Comparison of ENCODE assay signal across 23 cellular contexts in genomic region chr14:100289916-100290606, GRCh38. TPM values are rescaled to one million over a fixed set of nuclear protein-coding genes. Genes with fewer than 3 reads are reported as not detected.
DNase-seq lines count a peak whose midpoint lies in the region; ATAC-seq and TF ChIP-seq lines count a peak whose summit lies in the region.
"Had no signal": no experiment of that assay in that cellular context is flagged by ENCODE, and none has a peak within 500 bp of the region (broad histone marks: within the 10 kb centered on the region; RNA-seq: fewer than 3 reads in every experiment).

No MANE protein-coding gene starts in this region.

- peaks cover 14% of the 10 kb centered on the region for H3K36me3 ChIP-seq in H7 (replicated peaks; ENCODE audit: control insufficient read depth, insufficient read depth, low read length)

- H3K27ac Mint-ChIP-seq in glutamatergic neuron (ENCODE audit: unreplicated experiment) (peak overlapping the region; percentile 55), Calu3 (ENCODE audit: unreplicated experiment) (no peak overlapping the region)
- peak overlapping the region; percentile 68 for H3K27ac Mint-ChIP-seq in stimulated activated memory B cell treated with anti-CD40 and anti-IgM and Interleukin-4, amounts not matched to agents 10 μg/mL and 1 μg/mL and 100 μg/mL, for 72 hours
- H3K27ac Mint-ChIP-seq: activated CD4-positive, alpha-beta memory T cell treated with anti-CD3 and anti-CD28 coated beads for 36 hours; immature natural killer cell; natural killer cell had no signal

- ATAC-seq in stimulated activated memory B cell treated with anti-CD40 and anti-IgM and Interleukin-4, amounts not matched to agents 10 μg/mL and 1 μg/mL and 100 μg/mL, for 72 hours, result no peak
- ATAC-seq: A549; natural killer cell; stimulated activated naive CD8-positive, alpha-beta T cell treated with anti-CD3 and anti-CD28 coated beads, Interleukin-15, Interleukin-2, amounts not matched to agents 100 U/mL and 50 U/mL, for 24 hours had no signal

- DNase-seq in activated T-cell treated with anti-CD3 and anti-CD28 coated beads, Interleukin-2, amount 50 U/mL, for 1 hour, result peak; percentile 10
- DNase-seq in activated T-cell treated with anti-CD3 and anti-CD28 coated beads, Interleukin-2, amount 50 U/mL, for 48 hours, result no peak
- DNase-seq in H7 (peak; percentile 67), glutamatergic neuron (peak; percentile 13), COLO829 (ENCODE audit: low spot score) (no peak), Calu3 (no peak)
- no peak for DNase-seq in stimulated activated CD4-positive, alpha-beta T cell treated with anti-CD3 and anti-CD28 coated beads, Interleukin-4, amount 100 ng/mL, for 1 hour
- DNase-seq: activated CD4-positive, alpha-beta memory T cell treated with anti-CD3 and anti-CD28 coated beads for 36 hours; caudate nucleus; DND-41; GOT3; immature natural killer cell; KBM-7; mammary epithelial cell; natural killer cell; NCI-H1092 treated with DMSO at 0.1 percent for 48 hours; NCI-H2171; stimulated activated naive CD8-positive, alpha-beta T cell treated with anti-CD3 and anti-CD28 coated beads, Interleukin-15, Interleukin-2, amounts not matched to agents 100 U/mL and 50 U/mL, for 24 hours had no signal

- intact Hi-C loops in Calu3 (cut with micrococcal nuclease; ENCODE audit: unreplicated experiment), result no loop called here

- no peaks in the 10 kb centered on the region for H3K27me3 ChIP-seq in H7 (ENCODE audit: control insufficient read depth, insufficient read depth, low read length)
- H3K27me3 ChIP-seq: esophagus muscularis mucosa had no signal

- CTCF ChIA-PET in Calu3 (lab: Charles Lee), result interaction anchor here (0.9 kb wide), 1 partner anchor 10 kb away, joined by 3 read pairs; no protein-coding TSS in a partner anchor

- H3K9me3 Mint-ChIP-seq in glutamatergic neuron (ENCODE audit: unreplicated experiment) (peaks cover 11% of the 10 kb centered on the region), Calu3 (ENCODE audit: low read depth, unreplicated experiment) (no peaks in the 10 kb centered on the region)
- H3K9me3 Mint-ChIP-seq in stimulated activated memory B cell treated with anti-CD40 and anti-IgM and Interleukin-4, amounts not matched to agents 10 μg/mL and 1 μg/mL and 100 μg/mL, for 72 hours, result no peaks in the 10 kb centered on the region
- H3K9me3 Mint-ChIP-seq: activated CD4-positive, alpha-beta memory T cell treated with anti-CD3 and anti-CD28 coated beads for 36 hours; immature natural killer cell; natural killer cell had no signal

- BruUV-seq in Calu3 (replicated peaks; lab: Mats Ljungman, UMichigan), result no TSS peak

- no peak for TF ChIP-seq CTCF in glutamatergic neuron (IDR thresholded peaks at IDR 0.05; ENCODE audit: partially characterized antibody, unreplicated experiment)
- no peak for TF ChIP-seq CTCF in Calu3 (IDR thresholded peaks at IDR 0.05; ENCODE audit: unreplicated experiment)

- peaks cover 14% of the 10 kb centered on the region for H3K27me3 Mint-ChIP-seq in glutamatergic neuron (ENCODE audit: unreplicated experiment)
- no peaks in the 10 kb centered on the region for H3K27me3 Mint-ChIP-seq in stimulated activated memory B cell treated with anti-CD40 and anti-IgM and Interleukin-4, amounts not matched to agents 10 μg/mL and 1 μg/mL and 100 μg/mL, for 72 hours
- H3K27me3 Mint-ChIP-seq in Calu3 (ENCODE audit: unreplicated experiment), result no peaks in the 10 kb centered on the region
- H3K27me3 Mint-ChIP-seq: activated CD4-positive, alpha-beta memory T cell treated with anti-CD3 and anti-CD28 coated beads for 36 hours had no signal

- no peak overlapping the region for H3K4me3 Mint-ChIP-seq in glutamatergic neuron (ENCODE audit: unreplicated experiment)
- peak overlapping the region; percentile 19 for H3K4me3 Mint-ChIP-seq in stimulated activated memory B cell treated with anti-CD40 and anti-IgM and Interleukin-4, amounts not matched to agents 10 μg/mL and 1 μg/mL and 100 μg/mL, for 72 hours
- no peak overlapping the region for H3K4me3 Mint-ChIP-seq in Calu3 (ENCODE audit: low read depth, unreplicated experiment)
- H3K4me3 Mint-ChIP-seq: activated CD4-positive, alpha-beta memory T cell treated with anti-CD3 and anti-CD28 coated beads for 36 hours; CD14-positive monocyte; immature natural killer cell; natural killer cell had no signal

- no peak overlapping the region for H3K4me3 ChIP-seq in H7 (ENCODE audit: insufficient read depth, low read depth, low read length)
- H3K4me3 ChIP-seq: A549, esophagus muscularis mucosa had no signal

- H3K36me3 Mint-ChIP-seq in glutamatergic neuron (ENCODE audit: unreplicated experiment) (no peaks in the 10 kb centered on the region), Calu3 (ENCODE audit: insufficient read depth, unreplicated experiment) (peaks cover 16% of the 10 kb centered on the region)
- H3K36me3 Mint-ChIP-seq in stimulated activated memory B cell treated with anti-CD40 and anti-IgM and Interleukin-4, amounts not matched to agents 10 μg/mL and 1 μg/mL and 100 μg/mL, for 72 hours, result peaks cover 5% of the 10 kb centered on the region
- H3K36me3 Mint-ChIP-seq: activated CD4-positive, alpha-beta memory T cell treated with anti-CD3 and anti-CD28 coated beads for 36 hours; immature natural killer cell; natural killer cell had no signal

- H3K4me1 Mint-ChIP-seq in glutamatergic neuron (ENCODE audit: low read depth, unreplicated experiment) (peaks cover 23% of the 10 kb centered on the region), Calu3 (ENCODE audit: low read depth, unreplicated experiment) (peaks cover 7% of the 10 kb centered on the region)
- peaks cover 37% of the 10 kb centered on the region for H3K4me1 Mint-ChIP-seq in stimulated activated memory B cell treated with anti-CD40 and anti-IgM and Interleukin-4, amounts not matched to agents 10 μg/mL and 1 μg/mL and 100 μg/mL, for 72 hours

RNA-seq across cellular contexts. Expression of gene SLC25A29, which starts 16.2 kb away (rescaled TPM):
- 124 and 131 TPM in 2 replicates for total RNA-seq in H7 (2014; rRNA removed; shearing (Covaris generic))
- total RNA-seq in glutamatergic neuron (ENCODE audit: unreplicated experiment) (409 TPM), Calu3 (2022) (68.4 and 80.1 TPM in 2 replicates)

RNA-seq across cellular contexts. Expression of gene SLC25A47, which starts 33.1 kb away (rescaled TPM):
- total RNA-seq in H7 (2014; rRNA removed; shearing (Covaris generic)), result 0.07 and 0.18 TPM in 2 replicates
- total RNA-seq in glutamatergic neuron (ENCODE audit: unreplicated experiment) (not detected), Calu3 (2022) (not detected in 2 replicates)
- total RNA-seq: activated CD4-positive, alpha-beta memory T cell treated with anti-CD3 and anti-CD28 coated beads for 36 hours; esophagus muscularis mucosa; mammary epithelial cell; urinary bladder had no signal

RNA-seq across cellular contexts. Expression of gene YY1, which starts 51.1 kb away (rescaled TPM):
- total RNA-seq in H7 (2014; rRNA removed; shearing (Covaris generic)), result 50.9 and 68.9 TPM in 2 replicates
- total RNA-seq in glutamatergic neuron (ENCODE audit: unreplicated experiment) (60.6 TPM), Calu3 (2022) (99.0 and 100.0 TPM in 2 replicates)

Comparison
In these comparisons a context has a peak if more than half of its experiments do, and no peak if none do; other contexts are left out.
1. DNase-seq: peak in activated T-cell treated with anti-CD3 and anti-CD28 coated beads, Interleukin-2, amount 50 U/mL, for 1 hour (single experiment), H7 (single experiment) and glutamatergic neuron (single experiment); none in activated T-cell treated with anti-CD3 and anti-CD28 coated beads, Interleukin-2, amount 50 U/mL, for 48 hours (0 of 2), stimulated activated CD4-positive, alpha-beta T cell treated with anti-CD3 and anti-CD28 coated beads, Interleukin-4, amount 100 ng/mL, for 1 hour (single experiment), COLO829 (single experiment) and Calu3 (single experiment).